In genomic region chr5:43514471-43514815, GRCh38 we compare ENCODE assay signal across 1 cellular context.
TF ChIP-seq lines count a peak whose summit lies in the region.

No MANE protein-coding gene starts in this region.

TF ChIP-seq in HepG2, 621 proteins besides CTCF, POLR2A, EP300 and RAD21:
- TF ChIP-seq CEBPG (CRISPR knock-in tag; IDR thresholded peaks at IDR 0.05), result peak; percentile 3; the same call in 1 of the 2 replicates
- no peak for TF ChIP-seq NFRKB (IDR thresholded peaks at IDR 0.05)
- no peak for TF ChIP-seq CSRNP1 (CRISPR knock-in tag; IDR thresholded peaks at IDR 0.05)
- TF ChIP-seq ZNF225 (CRISPR knock-in tag; IDR thresholded peaks at IDR 0.05), result no peak
- 0 out of 2 replicates have a peak, but pooled peaks have one; percentile 6 for TF ChIP-seq ZNF772 (CRISPR knock-in tag; IDR thresholded peaks at IDR 0.05)
- TF ChIP-seq SAP130 (CRISPR knock-in tag; IDR thresholded peaks at IDR 0.05; ENCODE audit: low read depth), result no peak
- TF ChIP-seq ZNF136 (CRISPR knock-in tag; IDR thresholded peaks at IDR 0.05; ENCODE audit: low read depth), result no peak
- TF ChIP-seq ZNF775 (CRISPR knock-in tag; IDR thresholded peaks at IDR 0.05; ENCODE audit: borderline replicate concordance), result no peak
- TF ChIP-seq EZH2 (conservative IDR thresholded peaks at IDR 0.05; ENCODE audit: low read depth, low read length), result no peak
- TF ChIP-seq SOX13 (IDR thresholded peaks at IDR 0.05), result no peak
- no peak for TF ChIP-seq SOX13 (CRISPR knock-in tag; conservative IDR thresholded peaks at IDR 0.05 in 1 of 2, IDR thresholded peaks at IDR 0.05 in 1 of 2)
- no peak for TF ChIP-seq ZSCAN31 (CRISPR knock-in tag; IDR thresholded peaks at IDR 0.05; ENCODE audit: low read depth)
- no peak for TF ChIP-seq TRIM24 (CRISPR knock-in tag; IDR thresholded peaks at IDR 0.05)
- no peak for TF ChIP-seq TBL1XR1 (IDR thresholded peaks at IDR 0.05; ENCODE audit: borderline replicate concordance, low read length, partially characterized antibody)
- TF ChIP-seq NONO (IDR thresholded peaks at IDR 0.05), result no peak
- 0 out of 2 replicates have a peak, but pooled peaks have one; percentile 9 for TF ChIP-seq NONO (CRISPR knock-in tag; conservative IDR thresholded peaks at IDR 0.05)
